9 cellular contexts compared by ENCODE assay signal in the genomic region with DNA sequence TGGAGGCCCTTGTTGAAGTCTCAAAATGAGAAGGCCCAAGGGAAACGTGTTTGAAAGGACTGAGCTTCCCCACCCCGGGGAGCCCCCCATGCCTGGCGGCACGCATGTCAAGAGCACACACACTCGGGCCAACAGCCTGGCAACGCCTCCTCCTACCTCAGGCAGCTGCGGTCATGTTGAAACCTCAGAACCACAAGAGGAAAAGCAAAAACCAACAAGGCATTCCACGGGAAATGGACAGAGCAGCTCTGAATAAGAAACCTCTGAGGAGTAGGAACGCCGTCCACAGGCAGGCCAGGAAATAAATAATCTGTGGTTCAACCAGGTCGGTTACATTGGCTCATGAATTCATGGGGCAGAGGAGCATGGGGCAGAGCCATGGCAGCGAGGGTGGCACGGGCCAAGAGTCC.
DNase-seq lines count a peak whose midpoint lies in the region; ATAC-seq, FAIRE-seq and TF ChIP-seq lines count a peak whose summit lies in the region.
"Had no signal": no experiment of that assay in that cellular context is flagged by ENCODE, and none has a peak within 500 bp of the region (broad histone marks: within the 10 kb centered on the region; RNA-seq: fewer than 3 reads in every experiment).

No MANE protein-coding gene starts in this region.

- no peak overlapping the region for H3K27ac ChIP-seq in neural progenitor cell
- H3K27ac ChIP-seq: RWPE1 had no signal

- H3K36me3 ChIP-seq in neural progenitor cell, result no peaks in the 10 kb centered on the region

- H2AFZ ChIP-seq in neural progenitor cell (replicated peaks), result no peak overlapping the region

- H3K27ac Mint-ChIP-seq in activated T-helper 1 cell treated with anti-CD3 and anti-CD28 coated beads, Interleukin-12 subunit alpha, Interleukin-12 subunit beta, Interleukin-2, Interleukin-4 antibody, amounts not matched to agents 30 ng/mL and 10 ng/mL and 1 ng/mL, durations not matched to agents 14 hours and 24 hours and 36 hours, result peak overlapping the region; percentile 52
- peak overlapping the region; percentile 93 for H3K27ac Mint-ChIP-seq in neural progenitor cell
- H3K27ac Mint-ChIP-seq in T-helper 2 cell treated with Interferon-gamma antibody and Interleukin-4, amounts not matched to agents 5 μg/mL and 100 μg/mL, for 36 hours, result no peak overlapping the region

- no peaks in the 10 kb centered on the region for H3K79me2 ChIP-seq in neural progenitor cell (ENCODE audit: low read depth)

- peaks cover 9% of the 10 kb centered on the region for H3K4me1 Mint-ChIP-seq in activated T-helper 1 cell treated with anti-CD3 and anti-CD28 coated beads, Interleukin-12 subunit alpha, Interleukin-12 subunit beta, Interleukin-2, Interleukin-4 antibody, amounts not matched to agents 30 ng/mL and 10 ng/mL and 1 ng/mL, durations not matched to agents 14 hours and 24 hours and 36 hours (ENCODE audit: low read depth)
- H3K4me1 Mint-ChIP-seq in neural progenitor cell, result peaks cover 24% of the 10 kb centered on the region
- H3K4me1 Mint-ChIP-seq in T-helper 2 cell treated with Interferon-gamma antibody and Interleukin-4, amounts not matched to agents 5 μg/mL and 100 μg/mL, for 36 hours (ENCODE audit: low read depth), result peaks cover 6% of the 10 kb centered on the region

- no peak for FAIRE-seq in GM12891 (lab: Jason Lieb, UNC)

- H3K27me3 Mint-ChIP-seq in activated T-helper 1 cell treated with anti-CD3 and anti-CD28 coated beads, Interleukin-12 subunit alpha, Interleukin-12 subunit beta, Interleukin-2, Interleukin-4 antibody, amounts not matched to agents 30 ng/mL and 10 ng/mL and 1 ng/mL, durations not matched to agents 14 hours and 24 hours and 36 hours (ENCODE audit: insufficient read depth), result peaks cover 5% of the 10 kb centered on the region
- H3K27me3 Mint-ChIP-seq in neural progenitor cell (ENCODE audit: insufficient read depth, low read depth), result peaks cover 22% of the 10 kb centered on the region
- H3K27me3 Mint-ChIP-seq in T-helper 2 cell treated with Interferon-gamma antibody and Interleukin-4, amounts not matched to agents 5 μg/mL and 100 μg/mL, for 36 hours (ENCODE audit: low read depth), result peaks cover 16% of the 10 kb centered on the region

- intact Hi-C loops in activated T-helper 1 cell treated with anti-CD3 and anti-CD28 coated beads, Interleukin-12 subunit alpha, Interleukin-12 subunit beta, Interleukin-2, Interleukin-4 antibody, amounts not matched to agents 30 ng/mL and 10 ng/mL and 1 ng/mL, durations not matched to agents 14 hours and 24 hours and 36 hours (cut with micrococcal nuclease), result no loop called here

- no peaks in the 10 kb centered on the region for H4K20me1 ChIP-seq in neural progenitor cell (ENCODE audit: low read depth)

- H3K4me2 ChIP-seq in neural progenitor cell, result no peak overlapping the region

- no peaks in the 10 kb centered on the region for H3K27me3 ChIP-seq in neural progenitor cell

- no peaks in the 10 kb centered on the region for H3F3A ChIP-seq in neural progenitor cell (ENCODE audit: low read depth)

- no peaks in the 10 kb centered on the region for H3K36me3 Mint-ChIP-seq in activated T-helper 1 cell treated with anti-CD3 and anti-CD28 coated beads, Interleukin-12 subunit alpha, Interleukin-12 subunit beta, Interleukin-2, Interleukin-4 antibody, amounts not matched to agents 30 ng/mL and 10 ng/mL and 1 ng/mL, durations not matched to agents 14 hours and 24 hours and 36 hours (ENCODE audit: low read depth)
- no peaks in the 10 kb centered on the region for H3K36me3 Mint-ChIP-seq in neural progenitor cell
- H3K36me3 Mint-ChIP-seq in T-helper 2 cell treated with Interferon-gamma antibody and Interleukin-4, amounts not matched to agents 5 μg/mL and 100 μg/mL, for 36 hours (ENCODE audit: low read depth), result no peaks in the 10 kb centered on the region

- no peak for TF ChIP-seq POLR2A in GM12891 (IDR thresholded peaks at IDR 0.05; ENCODE audit: low read depth, low read length)

- no peak for TF ChIP-seq CTCF in neural progenitor cell (IDR thresholded peaks at IDR 0.05)

- no peak overlapping the region for H3K4me3 Mint-ChIP-seq in activated T-helper 1 cell treated with anti-CD3 and anti-CD28 coated beads, Interleukin-12 subunit alpha, Interleukin-12 subunit beta, Interleukin-2, Interleukin-4 antibody, amounts not matched to agents 30 ng/mL and 10 ng/mL and 1 ng/mL, durations not matched to agents 14 hours and 24 hours and 36 hours
- H3K4me3 Mint-ChIP-seq in neural progenitor cell, result no peak overlapping the region
- H3K4me3 Mint-ChIP-seq in T-helper 2 cell treated with Interferon-gamma antibody and Interleukin-4, amounts not matched to agents 5 μg/mL and 100 μg/mL, for 36 hours, result no peak overlapping the region

- H3K4me1 ChIP-seq in neural progenitor cell, result peaks cover 10% of the 10 kb centered on the region

- H3K9ac ChIP-seq in neural progenitor cell, result no peak overlapping the region

- ATAC-seq in GM19467 (IDR thresholded peaks at IDR 0.05; ENCODE audit: unreplicated experiment), result no peak

- DNase-seq in EL (peak; percentile 31), MV-4-11 (lab: John Stamatoyannopoulos, UW) (peak; percentile 63), neural progenitor cell (ENCODE audit: low spot score) (no peak), NCI-H2171 treated with DMSO at 0.1 percent for 48 hours (lab: John Stamatoyannopoulos, UW) (no peak), GM12891 (ENCODE audit: insufficient read length, low spot score) (no peak)
- DNase-seq in activated T-helper 1 cell treated with anti-CD3 and anti-CD28 coated beads, Interleukin-12 subunit alpha, Interleukin-12 subunit beta, Interleukin-2, Interleukin-4 antibody, amounts not matched to agents 30 ng/mL and 10 ng/mL and 1 ng/mL, durations not matched to agents 14 hours and 24 hours and 36 hours (ENCODE audit: low spot score), result no peak
- DNase-seq in T-helper 2 cell treated with Interferon-gamma antibody and Interleukin-4, amounts not matched to agents 5 μg/mL and 100 μg/mL, for 36 hours (ENCODE audit: low spot score), result no peak

- no peak overlapping the region for H3K4me3 ChIP-seq in neural progenitor cell

- no peaks in the 10 kb centered on the region for H3K9me3 Mint-ChIP-seq in activated T-helper 1 cell treated with anti-CD3 and anti-CD28 coated beads, Interleukin-12 subunit alpha, Interleukin-12 subunit beta, Interleukin-2, Interleukin-4 antibody, amounts not matched to agents 30 ng/mL and 10 ng/mL and 1 ng/mL, durations not matched to agents 14 hours and 24 hours and 36 hours
- no peaks in the 10 kb centered on the region for H3K9me3 Mint-ChIP-seq in neural progenitor cell
- no peaks in the 10 kb centered on the region for H3K9me3 Mint-ChIP-seq in T-helper 2 cell treated with Interferon-gamma antibody and Interleukin-4, amounts not matched to agents 5 μg/mL and 100 μg/mL, for 36 hours

- no peaks in the 10 kb centered on the region for H3K9me3 ChIP-seq in neural progenitor cell (ENCODE audit: low read depth)

TF ChIP-seq in GM12891, 5 proteins besides CTCF, POLR2A, EP300 and RAD21:
- TF ChIP-seq SPI1 (IDR thresholded peaks at IDR 0.05; ENCODE audit: low read depth, low read length) (no peak), POU2F2 (IDR thresholded peaks at IDR 0.05; ENCODE audit: low read depth, low read length) (no peak)

Comparison
In these comparisons a context has a peak if more than half of its experiments do, and no peak if none do; other contexts are left out.
1. DNase-seq: peak in EL (single experiment) and MV-4-11 (single experiment); none in activated T-helper 1 cell treated with anti-CD3 and anti-CD28 coated beads, Interleukin-12 subunit alpha, Interleukin-12 subunit beta, Interleukin-2, Interleukin-4 antibody, amounts not matched to agents 30 ng/mL and 10 ng/mL and 1 ng/mL, durations not matched to agents 14 hours and 24 hours and 36 hours (single experiment), neural progenitor cell (single experiment), NCI-H2171 treated with DMSO at 0.1 percent for 48 hours (single experiment), T-helper 2 cell treated with Interferon-gamma antibody and Interleukin-4, amounts not matched to agents 5 μg/mL and 100 μg/mL, for 36 hours (single experiment) and GM12891 (single experiment).